ENCODE assay signal across 8 cellular contexts in the genomic region with DNA sequence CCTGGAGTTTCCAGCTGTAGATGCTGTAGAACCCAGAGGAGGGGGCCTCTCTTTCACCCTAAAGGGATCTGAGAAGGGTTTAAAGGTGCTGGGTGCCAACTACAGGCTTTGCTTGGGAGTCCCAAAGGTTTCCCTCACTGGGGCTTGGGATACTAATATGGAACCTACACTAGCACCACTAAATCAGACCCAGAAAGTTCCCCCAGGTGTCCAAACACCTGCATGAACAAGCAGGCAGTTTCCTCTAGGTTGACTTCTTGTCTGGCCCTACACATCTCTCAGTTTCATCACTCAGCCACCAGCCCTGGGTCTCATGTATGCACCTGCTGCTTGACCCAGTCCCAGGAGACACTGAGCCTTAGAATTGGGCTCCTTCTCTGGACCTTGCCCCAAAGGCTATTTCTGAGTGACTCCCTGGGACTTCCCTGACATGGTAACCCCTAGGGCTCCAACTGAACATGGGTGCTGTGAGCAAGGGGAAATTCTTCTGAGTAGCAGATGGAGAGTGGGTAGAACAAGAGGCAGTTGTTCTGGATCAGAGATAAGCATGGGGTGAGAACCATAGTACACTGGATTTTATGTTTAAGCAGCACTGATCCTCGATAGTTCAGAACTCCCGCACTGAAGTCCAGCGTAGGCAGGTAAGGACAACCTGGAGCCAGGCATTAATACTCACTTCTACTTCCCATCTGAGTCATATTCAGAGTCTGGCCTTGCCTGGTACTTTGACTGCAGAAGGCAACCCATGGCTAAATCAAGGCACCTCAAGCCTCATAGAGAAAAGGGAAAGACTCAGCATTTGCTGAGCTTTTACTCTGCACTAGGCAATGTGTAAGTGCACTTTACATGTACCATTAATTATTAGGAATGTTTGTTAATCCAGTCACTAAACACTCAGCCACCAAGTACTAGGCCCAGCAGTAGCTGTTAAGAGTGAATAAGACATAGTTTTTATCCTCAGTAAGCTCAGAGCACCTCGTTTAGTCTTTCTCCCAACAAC. TPM values are rescaled to one million over a fixed set of nuclear protein-coding genes. Genes with fewer than 3 reads are reported as not detected.
DNase-seq lines count a peak whose midpoint lies in the region; ATAC-seq and TF ChIP-seq lines count a peak whose summit lies in the region.

No MANE protein-coding gene starts in this region.

- peaks cover 3% of the 10 kb centered on the region for H3K79me2 ChIP-seq in mesendoderm (ENCODE audit: control insufficient read depth, insufficient read depth, low read length)

- POLR2A ChIA-PET in IMR-90 (lab: Charles Lee; ENCODE audit: unreplicated experiment), result no interaction called here

- H3K27me3 ChIP-seq in IMR-90 (ENCODE audit: control insufficient read depth, insufficient read depth, low read length), result no peaks in the 10 kb centered on the region
- no peaks in the 10 kb centered on the region for H3K27me3 ChIP-seq in mesendoderm (ENCODE audit: insufficient read depth, low read length, poor library complexity)

- ATAC-seq in GM21528 (IDR thresholded peaks at IDR 0.05; ENCODE audit: low FRiP score, unreplicated experiment) (peak; percentile 88), IMR-90 (ENCODE audit: low read depth) (no peak)

- peaks cover 5% of the 10 kb centered on the region for H3K4me1 ChIP-seq in IMR-90 (ENCODE audit: control insufficient read depth, insufficient read depth, low read length)
- H3K4me1 ChIP-seq in mesendoderm (ENCODE audit: control insufficient read depth, low read depth, low read length), result no peaks in the 10 kb centered on the region

- H4K8ac ChIP-seq in IMR-90 (ENCODE audit: low read depth in 2 of 2, low read length in 2 of 2) (0 out of 4 replicates have a peak overlapping the region, but pooled peaks of 1 of the 2 experiments have one; percentile 9), mesendoderm (ENCODE audit: low read depth, low read length) (no peak overlapping the region)

- in situ Hi-C loops in IMR-90 (cut with MboI; ENCODE audit: low sequenced_read_pairs), result no loop called here

- DNase-seq in GM12864 (ENCODE audit: low read depth), result no peak
- DNase-seq in IMR-90, result no peak
- no peak for DNase-seq in immature natural killer cell
- no peak for DNase-seq in NCI-H2107 (lab: John Stamatoyannopoulos, UW)
- DNase-seq in mesendoderm, result no peak
- DNase-seq in NCI-H1105 (lab: John Stamatoyannopoulos, UW), result no peak
- DNase-seq in globus pallidus (ENCODE audit: low spot score), result no peak

- no peak overlapping the region for H2AFZ ChIP-seq in IMR-90 (replicated peaks; ENCODE audit: low read length, poor library complexity)

- H3K36me3 ChIP-seq in IMR-90 (ENCODE audit: control insufficient read depth, insufficient read depth, low read length) (peaks cover 18% of the 10 kb centered on the region), mesendoderm (ENCODE audit: control insufficient read depth, insufficient read depth, low read length) (no peaks in the 10 kb centered on the region)

- peaks cover 14 to 24% (median 17%) of the 10 kb centered on the region in 3 donors for H3K36me3 Mint-ChIP-seq in immature natural killer cell

- 0 out of 2 replicates have a peak overlapping the region, but pooled peaks have one; percentile 15 for H4K91ac ChIP-seq in IMR-90 (ENCODE audit: insufficient read depth, low read depth, low read length)

- peak overlapping the region; percentile 71 to 88 (median 80) for H3K27ac Mint-ChIP-seq in immature natural killer cell

- intact Hi-C loops in IMR-90 (cut with micrococcal nuclease), result no loop called here

- no peak overlapping the region for H3K56ac ChIP-seq in IMR-90 (ENCODE audit: extremely low read depth, insufficient read depth, low read length)
- H3K56ac ChIP-seq in mesendoderm (ENCODE audit: low read length), result no peak overlapping the region

- no peaks in the 10 kb centered on the region for H3K9me3 Mint-ChIP-seq in immature natural killer cell

- H2AK5ac ChIP-seq in IMR-90 (ENCODE audit: low read depth, low read length), result peak overlapping the region; percentile 56
- H2AK5ac ChIP-seq in mesendoderm (ENCODE audit: low read length), result no peak overlapping the region

- CTCF ChIA-PET in IMR-90 (lab: Yijun Ruan, JAX), result interaction anchor here (0.6 kb wide), 1 partner anchor 93 kb away, joined by 4 read pairs; no protein-coding TSS in a partner anchor

- dilution Hi-C loops in IMR-90 (cut with HindIII; ENCODE audit: low sequenced_read_pairs, unreplicated experiment), result no loop called here

- H3K9ac ChIP-seq in IMR-90 (ENCODE audit: low read depth, low read length) (no peak overlapping the region), mesendoderm (ENCODE audit: low read length) (no peak overlapping the region)

- H3K18ac ChIP-seq in IMR-90 (ENCODE audit: low read depth, low read length) (no peak overlapping the region), mesendoderm (ENCODE audit: low read length) (no peak overlapping the region)

- H2BK120ac ChIP-seq in IMR-90 (ENCODE audit: low read depth, low read length), result peak overlapping the region; percentile 16; the same call in 1 of the 2 replicates
- no peak overlapping the region for H2BK120ac ChIP-seq in mesendoderm (ENCODE audit: low read depth, low read length)

- H2BK20ac ChIP-seq in IMR-90 (ENCODE audit: low read depth, low read length), result peak overlapping the region; percentile 63; the same call in 1 of the 2 replicates

- H3K9me3 ChIP-seq in IMR-90 (ENCODE audit: control insufficient read depth, insufficient read depth, low read length), result no peaks in the 10 kb centered on the region

- no peak for TF ChIP-seq POLR2A in IMR-90 (IDR thresholded peaks at IDR 0.05; ENCODE audit: low read depth, low read length)

- 0 out of 2 replicates have a peak overlapping the region, but pooled peaks have one; percentile 4 for H3K14ac ChIP-seq in IMR-90 (replicated peaks; ENCODE audit: low read depth, low read length)

- H3K4me2 ChIP-seq in IMR-90 (ENCODE audit: low read depth, low read length), result no peak overlapping the region
- H3K4me2 ChIP-seq in mesendoderm (ENCODE audit: low read length), result no peak overlapping the region

- H4K5ac ChIP-seq in IMR-90 (ENCODE audit: low read depth, low read length), result no peak overlapping the region
- no peak overlapping the region for H4K5ac ChIP-seq in mesendoderm (ENCODE audit: low read length)

- no peak overlapping the region for H2AK9ac ChIP-seq in IMR-90 (replicated peaks; ENCODE audit: low read depth, low read length, poor library complexity)

- H3K4ac ChIP-seq in IMR-90 (ENCODE audit: low read depth, low read length), result peak overlapping the region; percentile 50; the same call in 1 of the 2 replicates
- no peak overlapping the region for H3K4ac ChIP-seq in mesendoderm (ENCODE audit: low read depth, low read length)

- no peaks in the 10 kb centered on the region for H3K27me3 Mint-ChIP-seq in immature natural killer cell (ENCODE audit: low read depth in 3 of 3)

- TF ChIP-seq RAD21 in IMR-90 (IDR thresholded peaks at IDR 0.05; ENCODE audit: low read length), result no peak

- H3K27ac ChIP-seq in IMR-90 (ENCODE audit: insufficient read depth, low read length), result no peak overlapping the region
- no peak overlapping the region for H3K27ac ChIP-seq in mesendoderm (ENCODE audit: low read depth, low read length)

- no CpG with 5 or more reads among the region's 4 CpGs for WGBS in IMR-90 (ENCODE audit: extremely low coverage in 2 of 2, insufficient read length in 1 of 2), 2 experiments
- WGBS in mesendoderm (ENCODE audit: extremely low coverage, insufficient coverage, low lambda C conversion rate), result no CpG with 5 or more reads among the region's 4 CpGs

- BruUV-seq in IMR-90 (replicated peaks; lab: Mats Ljungman, UMichigan), result no TSS peak

- H3K4me1 Mint-ChIP-seq in immature natural killer cell, result peaks cover 73 to 80% of the 10 kb centered on the region in 2 donors

- TF ChIP-seq CTCF in GM12864 (IDR thresholded peaks at IDR 0.05; ENCODE audit: low read depth, low read length, missing control alignments) (peak; percentile 1), IMR-90 (conservative IDR thresholded peaks at IDR 0.05; ENCODE audit: low read depth, low read length) (no peak)

- no peaks in the 10 kb centered on the region for H4K20me1 ChIP-seq in IMR-90 (ENCODE audit: insufficient read depth, low read length)

- H2BK15ac ChIP-seq in IMR-90 (ENCODE audit: low read depth, low read length) (peak overlapping the region; percentile 25; the same call in 2 of the 3 replicates), mesendoderm (replicated peaks; ENCODE audit: low read depth) (no peak overlapping the region)

- H3K4me3 Mint-ChIP-seq in immature natural killer cell, result peak overlapping the region in 1 of 5 donors; percentile 10

- H2BK5ac ChIP-seq in IMR-90 (ENCODE audit: low read depth, low read length, poor library complexity, severe bottlenecking) (no peak overlapping the region), mesendoderm (ENCODE audit: low read length) (no peak overlapping the region)

- H3K23ac ChIP-seq in IMR-90 (ENCODE audit: low read depth, low read length) (no peak overlapping the region; the same call in 1 of the 2 replicates), mesendoderm (ENCODE audit: low read length) (no peak overlapping the region)

- H3K79me1 ChIP-seq in IMR-90 (ENCODE audit: low read depth in 1 of 2, low read length in 2 of 2) (peaks cover 34 to 65% of the 10 kb centered on the region in 2 experiments), mesendoderm (ENCODE audit: low read length) (peaks cover 1% of the 10 kb centered on the region)

- H3K4me3 ChIP-seq in GM12864 (ENCODE audit: low read depth, low read length) (no peak overlapping the region), IMR-90 (ENCODE audit: insufficient read depth, low read depth, low read length) (no peak overlapping the region), mesendoderm (ENCODE audit: low read length) (no peak overlapping the region)

- H3K9me1 ChIP-seq in IMR-90 (ENCODE audit: insufficient read depth, low read length), result peaks cover 15% of the 10 kb centered on the region; the same call in 1 of the 2 replicates

TF ChIP-seq in IMR-90, 13 proteins besides CTCF, POLR2A, EP300 and RAD21:
- no peak for TF ChIP-seq SMC3 (IDR thresholded peaks at IDR 0.05; ENCODE audit: low read depth, low read length)
- TF ChIP-seq MAFK (IDR thresholded peaks at IDR 0.05; ENCODE audit: low read depth, low read length), result no peak
- TF ChIP-seq CEBPB (IDR thresholded peaks at IDR 0.05; ENCODE audit: low read depth, low read length), result no peak

RNA-seq across cellular contexts. Expression of gene BCL2L1, which starts 16.8 kb away (rescaled TPM):
- 41.9 and 45.5 TPM in 2 replicates for total RNA-seq in IMR-90 (2012; rRNA removed)
- polyA plus RNA-seq in IMR-90 (2012; rRNA removed) (40.2 and 41.9 TPM in 2 replicates), immature natural killer cell (10 to 100 TPM; 30.9 to 60.4 (median 39.3) TPM)
- 44.9 and 47.2 TPM in 2 replicates for polyA plus RNA-seq in IMR-90 (2012; cell fraction: cytosol; rRNA removed)
- 22.6 and 23.8 TPM in 2 replicates for polyA plus RNA-seq in IMR-90 (2012; cell fraction: nucleus; rRNA removed; ENCODE audit: low replicate concordance)
- polyA plus RNA-seq in mesendoderm (2013, experiment 1 of 2), result 41.9 TPM
- 43.7 TPM for polyA plus RNA-seq in mesendoderm (2013, experiment 2 of 2)

RNA-seq across cellular contexts. Expression of gene TPX2, which starts 33.2 kb away (rescaled TPM):
- total RNA-seq in IMR-90 (2012; rRNA removed), result 72.2 and 82.2 TPM in 2 replicates
- 27.6 and 28.5 TPM in 2 replicates for polyA plus RNA-seq in IMR-90 (2012; rRNA removed)
- polyA plus RNA-seq in IMR-90 (2012; cell fraction: cytosol; rRNA removed), result 4.8 and 19.2 TPM in 2 replicates
- polyA plus RNA-seq in IMR-90 (2012; cell fraction: nucleus; rRNA removed; ENCODE audit: low replicate concordance), result 3.2 and 12.0 TPM in 2 replicates
- 1 to 10 TPM; 1.2 to 3.0 (median 1.8) TPM for polyA plus RNA-seq in immature natural killer cell
- 119 TPM for polyA plus RNA-seq in mesendoderm (2013, experiment 1 of 2)
- 120 TPM for polyA plus RNA-seq in mesendoderm (2013, experiment 2 of 2)
